In the genomic region with DNA sequence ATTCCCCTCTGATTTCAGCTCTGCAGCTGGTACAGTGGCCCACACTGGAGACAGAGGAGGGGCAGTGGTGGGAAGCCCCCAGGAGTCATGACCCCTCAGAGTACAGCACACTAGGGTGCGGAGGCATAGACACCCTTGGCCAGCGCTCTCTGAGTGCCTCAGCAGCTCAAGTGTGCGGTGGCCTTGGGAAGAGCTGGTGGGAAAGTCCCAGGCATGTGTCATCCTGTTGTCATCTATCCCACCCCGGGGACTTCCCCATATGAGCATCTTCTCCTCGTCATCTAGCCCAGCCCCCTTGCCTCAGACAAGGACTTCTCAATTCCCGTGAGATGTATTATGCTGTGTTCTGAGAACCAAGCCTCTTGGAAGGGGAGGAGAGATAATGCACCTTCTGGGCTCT, we compare ENCODE assay signal across 1 cellular context.
TF ChIP-seq lines count a peak whose summit lies in the region.

No MANE protein-coding gene starts in this region.

TF ChIP-seq in K562, 482 proteins besides CTCF, POLR2A, EP300 and RAD21 (continued from another document):
- TF ChIP-seq, protein P1, sequence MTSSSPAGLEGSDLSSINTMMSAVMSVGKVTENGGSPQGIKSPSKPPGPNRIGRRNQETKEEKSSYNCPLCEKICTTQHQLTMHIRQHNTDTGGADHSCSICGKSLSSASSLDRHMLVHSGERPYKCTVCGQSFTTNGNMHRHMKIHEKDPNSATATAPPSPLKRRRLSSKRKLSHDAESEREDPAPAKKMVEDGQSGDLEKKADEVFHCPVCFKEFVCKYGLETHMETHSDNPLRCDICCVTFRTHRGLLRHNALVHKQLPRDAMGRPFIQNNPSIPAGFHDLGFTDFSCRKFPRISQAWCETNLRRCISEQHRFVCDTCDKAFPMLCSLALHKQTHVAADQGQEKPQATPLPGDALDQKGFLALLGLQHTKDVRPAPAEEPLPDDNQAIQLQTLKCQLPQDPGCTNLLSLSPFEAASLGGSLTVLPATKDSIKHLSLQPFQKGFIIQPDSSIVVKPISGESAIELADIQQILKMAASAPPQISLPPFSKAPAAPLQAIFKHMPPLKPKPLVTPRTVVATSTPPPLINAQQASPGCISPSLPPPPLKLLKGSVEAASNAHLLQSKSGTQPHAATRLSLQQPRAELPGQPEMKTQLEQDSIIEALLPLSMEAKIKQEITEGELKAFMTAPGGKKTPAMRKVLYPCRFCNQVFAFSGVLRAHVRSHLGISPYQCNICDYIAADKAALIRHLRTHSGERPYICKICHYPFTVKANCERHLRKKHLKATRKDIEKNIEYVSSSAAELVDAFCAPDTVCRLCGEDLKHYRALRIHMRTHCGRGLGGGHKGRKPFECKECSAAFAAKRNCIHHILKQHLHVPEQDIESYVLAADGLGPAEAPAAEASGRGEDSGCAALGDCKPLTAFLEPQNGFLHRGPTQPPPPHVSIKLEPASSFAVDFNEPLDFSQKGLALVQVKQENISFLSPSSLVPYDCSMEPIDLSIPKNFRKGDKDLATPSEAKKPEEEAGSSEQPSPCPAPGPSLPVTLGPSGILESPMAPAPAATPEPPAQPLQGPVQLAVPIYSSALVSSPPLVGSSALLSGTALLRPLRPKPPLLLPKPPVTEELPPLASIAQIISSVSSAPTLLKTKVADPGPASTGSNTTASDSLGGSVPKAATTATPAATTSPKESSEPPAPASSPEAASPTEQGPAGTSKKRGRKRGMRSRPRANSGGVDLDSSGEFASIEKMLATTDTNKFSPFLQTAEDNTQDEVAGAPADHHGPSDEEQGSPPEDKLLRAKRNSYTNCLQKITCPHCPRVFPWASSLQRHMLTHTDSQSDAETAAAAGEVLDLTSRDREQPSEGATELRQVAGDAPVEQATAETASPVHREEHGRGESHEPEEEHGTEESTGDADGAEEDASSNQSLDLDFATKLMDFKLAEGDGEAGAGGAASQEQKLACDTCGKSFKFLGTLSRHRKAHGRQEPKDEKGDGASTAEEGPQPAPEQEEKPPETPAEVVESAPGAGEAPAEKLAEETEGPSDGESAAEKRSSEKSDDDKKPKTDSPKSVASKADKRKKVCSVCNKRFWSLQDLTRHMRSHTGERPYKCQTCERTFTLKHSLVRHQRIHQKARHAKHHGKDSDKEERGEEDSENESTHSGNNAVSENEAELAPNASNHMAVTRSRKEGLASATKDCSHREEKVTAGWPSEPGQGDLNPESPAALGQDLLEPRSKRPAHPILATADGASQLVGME (CRISPR knock-in tag; IDR thresholded peaks at IDR 0.05), result no peak
- TF ChIP-seq JUND (IDR thresholded peaks at IDR 0.05; ENCODE audit: borderline replicate concordance, low read depth, low read length) (peak; percentile 42; the same call in 1 of the 2 replicates), JUND (tag; IDR thresholded peaks at IDR 0.05; ENCODE audit: borderline replicate concordance, low read depth, low read length) (no peak; the same call in 2 of the 3 replicates), ZMIZ1 (IDR thresholded peaks at IDR 0.05; ENCODE audit: low read depth in 2 of 2, low read length in 2 of 2) (no peak), SPI1 (IDR thresholded peaks at IDR 0.05; ENCODE audit: borderline replicate concordance, low read depth, low read length) (peak; percentile 73), ARNT (IDR thresholded peaks at IDR 0.05) (no peak), HLTF (IDR thresholded peaks at IDR 0.05) (no peak), ATF6 (CRISPR knock-in tag; IDR thresholded peaks at IDR 0.05) (no peak), FOSL1 (tag; conservative IDR thresholded peaks at IDR 0.05) (peak; percentile 68), RCOR1 (IDR thresholded peaks at IDR 0.05; ENCODE audit: borderline replicate concordance in 1 of 2, low read depth in 2 of 2, low read length in 2 of 2) (no peak; a peak in 1 of 4 replicates), ZNF436 (CRISPR knock-in tag; IDR thresholded peaks at IDR 0.05) (no peak)
